In the genomic region with DNA sequence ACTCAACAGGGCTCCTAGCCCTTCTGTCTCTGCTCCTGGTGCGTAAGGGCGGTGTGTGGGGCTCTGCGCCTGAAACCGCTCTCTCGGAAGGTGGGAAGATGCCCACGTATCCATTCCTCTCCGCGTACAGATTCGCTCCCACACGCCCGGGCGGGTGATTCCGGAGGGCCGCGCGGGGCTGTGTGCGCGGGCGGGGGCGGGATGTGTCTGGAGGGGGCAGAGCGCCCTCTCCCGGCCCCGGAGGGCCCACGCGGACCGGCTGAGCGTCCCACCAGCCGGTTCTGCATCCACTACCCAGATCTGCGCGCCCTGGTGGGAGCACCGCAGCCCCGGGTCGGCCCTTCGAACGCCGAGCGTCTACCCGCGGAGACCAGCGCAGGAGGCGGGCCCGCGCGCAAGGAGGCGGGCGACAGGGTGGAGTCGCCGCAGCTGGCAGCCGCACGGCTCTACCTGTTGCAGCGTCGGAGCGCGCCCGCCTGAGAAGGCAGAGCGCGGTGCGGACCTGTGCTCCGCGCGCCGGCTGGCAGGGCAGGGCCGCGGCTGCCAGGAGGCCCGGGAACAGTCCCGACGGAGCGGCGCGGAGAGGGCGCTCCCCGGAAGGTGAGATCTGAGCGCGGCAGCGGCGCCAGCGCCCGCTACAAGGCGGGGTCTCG, we compare ENCODE assay signal across 8 cellular contexts. TPM values are rescaled to one million over a fixed set of nuclear protein-coding genes. Genes with fewer than 3 reads are reported as not detected.
DNase-seq lines count a peak whose midpoint lies in the region; ATAC-seq and TF ChIP-seq lines count a peak whose summit lies in the region.

No MANE protein-coding gene starts in this region.

- H3K4me3 Mint-ChIP-seq in endothelial cell (ENCODE audit: unreplicated experiment) (peak overlapping the region; percentile 62), mesothelial cell of epicardium (peak overlapping the region; percentile 67)

- TF ChIP-seq CTCF in GM12865 (IDR thresholded peaks at IDR 0.05; ENCODE audit: insufficient read depth, low read depth, low read length, missing control alignments) (peak; percentile 53), HFF-Myc (IDR thresholded peaks at IDR 0.05; ENCODE audit: low read depth, low read length, missing control alignments) (peak; percentile 50), endothelial cell (IDR thresholded peaks at IDR 0.05; ENCODE audit: unreplicated experiment) (peak; percentile 54), mesothelial cell of epicardium (IDR thresholded peaks at IDR 0.05; ENCODE audit: unreplicated experiment) (peak; percentile 39)

- H3K36me3 Mint-ChIP-seq in endothelial cell (ENCODE audit: low read depth, unreplicated experiment) (peaks cover 12% of the 10 kb centered on the region), mesothelial cell of epicardium (peaks cover 5% of the 10 kb centered on the region)

- DNase-seq in GM12865 (ENCODE audit: low read depth) (peak; percentile 72), HFF-Myc (ENCODE audit: extremely low read depth, low read depth) (no peak), NCI-H128 (lab: John Stamatoyannopoulos, UW; ENCODE audit: unreplicated experiment) (peak; percentile 63), endothelial cell (ENCODE audit: low spot score) (peak; percentile 65), mesothelial cell of epicardium (ENCODE audit: low spot score in 2 of 2, unreplicated experiment in 2 of 2) (peak in 1 of 2 experiments; percentile 56)
- DNase-seq in activated CD4-positive, alpha-beta T cell treated with anti-CD3 and anti-CD28 coated beads, Interleukin-2, amount 50 U/mL, for 1 hour = peak; percentile 23
- DNase-seq in stimulated activated CD8-positive, alpha-beta memory T cell treated with anti-CD3 and anti-CD28 coated beads, Interleukin-15, amount 100 ng/mL, for 48 hours (ENCODE audit: low read depth in 2 of 2) = peak; percentile 42 to 55

- H3K4me1 Mint-ChIP-seq in endothelial cell (ENCODE audit: unreplicated experiment) (peaks cover 9% of the 10 kb centered on the region), mesothelial cell of epicardium (peaks cover 11% of the 10 kb centered on the region)

- no peaks in the 10 kb centered on the region for H3K9me3 Mint-ChIP-seq in endothelial cell (ENCODE audit: unreplicated experiment)
- peaks cover 13% of the 10 kb centered on the region for H3K9me3 Mint-ChIP-seq in mesothelial cell of epicardium

- H3K4me3 ChIP-seq in GM12865 (ENCODE audit: low read depth, low read length) (peak overlapping the region; percentile 64), HFF-Myc (replicated peaks; ENCODE audit: low read depth, low read length) (peak overlapping the region; percentile 35)

- ATAC-seq in HG03196 (IDR thresholded peaks at IDR 0.05; ENCODE audit: unreplicated experiment) = no peak

- H3K27ac Mint-ChIP-seq in endothelial cell (ENCODE audit: unreplicated experiment) (no peak overlapping the region), mesothelial cell of epicardium (no peak overlapping the region)

- H3K27me3 Mint-ChIP-seq in endothelial cell (ENCODE audit: unreplicated experiment) (peaks cover 23% of the 10 kb centered on the region), mesothelial cell of epicardium (ENCODE audit: low read depth) (peaks cover 91% of the 10 kb centered on the region)

RNA-seq across cellular contexts. Expression of gene KCNK13, which starts 1.4 kb away (rescaled TPM):
- 0.10 TPM for total RNA-seq in endothelial cell (ENCODE audit: unreplicated experiment)
- total RNA-seq in mesothelial cell of epicardium = not detected in 3 replicates
